In the genomic region with DNA sequence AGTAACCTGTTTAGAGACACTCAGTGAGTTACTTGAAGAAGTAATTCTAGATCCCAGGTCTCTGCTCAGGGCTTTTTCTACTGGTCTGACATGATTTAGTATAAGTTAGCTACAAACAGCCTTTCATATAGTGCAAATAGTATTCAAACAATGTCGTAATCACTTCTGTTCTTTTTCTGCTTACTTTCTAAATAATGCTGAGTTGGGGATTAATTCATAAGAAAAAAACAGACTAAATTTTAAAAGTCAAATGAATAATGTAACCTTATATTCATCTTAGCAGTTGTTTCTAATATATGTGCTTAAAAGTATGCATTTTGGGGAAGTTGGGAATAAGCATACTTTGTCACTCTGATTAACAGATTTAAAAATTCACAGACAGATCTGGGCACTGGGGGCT, we compare ENCODE assay signal across 15 cellular contexts.
"Had no signal": no experiment of that assay in that cellular context is flagged by ENCODE, and none has a peak within 500 bp of the region (broad histone marks: within the 10 kb centered on the region; RNA-seq: fewer than 3 reads in every experiment).

No MANE protein-coding gene starts in this region.

- H3K36me3 ChIP-seq: cardiac muscle cell, thyroid gland had no signal

- H3K4me3 ChIP-seq: cardiac muscle cell, hepatocyte, thyroid gland had no signal

- ATAC-seq: effector memory CD8-positive, alpha-beta T cell; foreskin keratinocyte; natural killer cell had no signal

- H3K4me3 Mint-ChIP-seq: activated CD4-positive, alpha-beta memory T cell treated with anti-CD3 and anti-CD28 coated beads for 36 hours; activated naive CD8-positive, alpha-beta T cell; activated T-helper 1 cell treated with anti-CD3 and anti-CD28 coated beads, Interleukin-12 subunit alpha, Interleukin-12 subunit beta, Interleukin-2, Interleukin-4 antibody, amounts not matched to agents 30 ng/mL and 10 ng/mL and 1 ng/mL, durations not matched to agents 14 hours and 24 hours and 36 hours; effector memory CD8-positive, alpha-beta T cell; natural killer cell had no signal

- H3K27ac Mint-ChIP-seq: activated naive CD8-positive, alpha-beta T cell; activated T-helper 1 cell treated with anti-CD3 and anti-CD28 coated beads, Interleukin-12 subunit alpha, Interleukin-12 subunit beta, Interleukin-2, Interleukin-4 antibody, amounts not matched to agents 30 ng/mL and 10 ng/mL and 1 ng/mL, durations not matched to agents 14 hours and 24 hours and 36 hours; effector memory CD8-positive, alpha-beta T cell; natural killer cell had no signal

- H3K4me1 ChIP-seq: foreskin keratinocyte, thyroid gland had no signal

- H3K27me3 Mint-ChIP-seq: activated CD4-positive, alpha-beta memory T cell treated with anti-CD3 and anti-CD28 coated beads for 36 hours; activated naive CD8-positive, alpha-beta T cell; effector memory CD8-positive, alpha-beta T cell had no signal

- H3K9me3 ChIP-seq: thyroid gland had no signal

- H3K27ac ChIP-seq: cardiac muscle cell, foreskin keratinocyte, hepatocyte, thyroid gland had no signal

- H3K9me3 Mint-ChIP-seq: activated CD4-positive, alpha-beta memory T cell treated with anti-CD3 and anti-CD28 coated beads for 36 hours; effector memory CD8-positive, alpha-beta T cell; natural killer cell had no signal

- DNase-seq: activated CD4-positive, alpha-beta memory T cell treated with anti-CD3 and anti-CD28 coated beads for 36 hours; activated T-cell treated with anti-CD3 and anti-CD28 coated beads for 4 hours; amygdala; effector memory CD8-positive, alpha-beta T cell; foreskin keratinocyte; mesendoderm; natural killer cell; posterior cingulate gyrus; stimulated activated CD8-positive, alpha-beta memory T cell treated with anti-CD3 and anti-CD28 coated beads, Interleukin-4, amount 100 ng/mL, for 48 hours; stimulated activated naive CD4-positive, alpha-beta T cell treated with Interleukin-2 at 50 U/mL for 16 hours; thyroid gland had no signal

- H3K27me3 ChIP-seq: cardiac muscle cell, foreskin keratinocyte, hepatocyte, thyroid gland had no signal
